ENCODE assay signal across 16 cellular contexts in genomic region chr15:72220678-72221077, GRCh38. TPM values are rescaled to one million over a fixed set of nuclear protein-coding genes. Genes with fewer than 3 reads are reported as not detected.
DNase-seq lines count a peak whose midpoint lies in the region; ATAC-seq and TF ChIP-seq lines count a peak whose summit lies in the region.
"Had no signal": no experiment of that assay in that cellular context is flagged by ENCODE, and none has a peak within 500 bp of the region (broad histone marks: within the 10 kb centered on the region; RNA-seq: fewer than 3 reads in every experiment).

No MANE protein-coding gene starts in this region.

- no peaks in the 10 kb centered on the region for H3K27me3 Mint-ChIP-seq in activated naive CD4-positive, alpha-beta T cell treated with anti-CD3 and anti-CD28 coated beads, Interleukin-2, amount 50 U/mL, for 24 hours
- no peaks in the 10 kb centered on the region for H3K27me3 Mint-ChIP-seq in endodermal cell (ENCODE audit: insufficient read depth)

- H3K9me3 ChIP-seq in PC-9 (ENCODE audit: insufficient read depth, low read depth) (no peaks in the 10 kb centered on the region), endodermal cell (ENCODE audit: control insufficient read depth, low read length) (no peaks in the 10 kb centered on the region), smooth muscle cell (replicated peaks; ENCODE audit: low read depth) (no peaks in the 10 kb centered on the region), mucosa of descending colon (no peaks in the 10 kb centered on the region)
- H3K9me3 ChIP-seq: spleen, upper lobe of right lung had no signal

- peaks cover 17% of the 10 kb centered on the region for H3K36me3 Mint-ChIP-seq in activated naive CD4-positive, alpha-beta T cell treated with anti-CD3 and anti-CD28 coated beads, Interleukin-2, amount 50 U/mL, for 24 hours
- peaks cover 85% of the 10 kb centered on the region for H3K36me3 Mint-ChIP-seq in endodermal cell (ENCODE audit: low read depth)

- H3K4me2 ChIP-seq in PC-9 (no peak overlapping the region), smooth muscle cell (peak overlapping the region; percentile 20)

- no peak for DNase-seq in activated naive CD4-positive, alpha-beta T cell (lab: John Stamatoyannopoulos, UW)
- DNase-seq in PC-9, result no peak
- DNase-seq in endodermal cell, result no peak
- no peak for DNase-seq in smooth muscle cell (lab: John Stamatoyannopoulos, UW; ENCODE audit: unreplicated experiment)
- no peak for DNase-seq in mucosa of descending colon
- DNase-seq: amniotic stem cell, dorsolateral prefrontal cortex, EL, foreskin keratinocyte, kidney glomerular epithelial cell, MM.1S, spleen, upper lobe of right lung had no signal

- H3K9ac ChIP-seq in endodermal cell (ENCODE audit: extremely low read depth, low read length, poor library complexity, severe bottlenecking) (peak overlapping the region; percentile 2), smooth muscle cell (ENCODE audit: low read depth) (no peak overlapping the region)

- H3K4me3 ChIP-seq in PC-9 (no peak overlapping the region), endodermal cell (ENCODE audit: low read length) (peak overlapping the region; percentile 60), smooth muscle cell (no peak overlapping the region), mucosa of descending colon (no peak overlapping the region)
- H3K4me3 ChIP-seq: spleen, upper lobe of right lung had no signal

- no peaks in the 10 kb centered on the region for H3K9me3 Mint-ChIP-seq in activated naive CD4-positive, alpha-beta T cell treated with anti-CD3 and anti-CD28 coated beads, Interleukin-2, amount 50 U/mL, for 24 hours
- no peaks in the 10 kb centered on the region for H3K9me3 Mint-ChIP-seq in endodermal cell

- 86% methylated on average over 1 of the region's 1 CpG; no CpG with 5 or more reads in 1 of the 2 experiments for WGBS in endodermal cell (ENCODE audit: insufficient coverage in 1 of 2, insufficient read length in 1 of 2), 2 experiments
- WGBS in smooth muscle cell (ENCODE audit: low lambda C conversion rate), result 60% methylated on average over 1 of the region's 1 CpG

- peak overlapping the region; percentile 15 for H3K4me3 Mint-ChIP-seq in activated naive CD4-positive, alpha-beta T cell treated with anti-CD3 and anti-CD28 coated beads, Interleukin-2, amount 50 U/mL, for 24 hours
- H3K4me3 Mint-ChIP-seq in endodermal cell, result peak overlapping the region; percentile 28

- no TSS peak for BruUV-seq in PC-9 (replicated peaks; lab: Mats Ljungman, UMichigan)

- ATAC-seq in HG02884 (IDR thresholded peaks at IDR 0.05; ENCODE audit: unreplicated experiment) (no peak), GM21381 (IDR thresholded peaks at IDR 0.05; ENCODE audit: unreplicated experiment) (no peak), mucosa of descending colon (no peak)
- ATAC-seq: foreskin keratinocyte, upper lobe of right lung had no signal

- H4K20me1 ChIP-seq in PC-9 (ENCODE audit: insufficient read depth) (peaks cover 96% of the 10 kb centered on the region), smooth muscle cell (ENCODE audit: low read depth) (peaks cover 99% of the 10 kb centered on the region)

- H3F3A ChIP-seq in PC-9 (ENCODE audit: insufficient read depth, low read depth), result peaks cover 96% of the 10 kb centered on the region
- H3F3A ChIP-seq in smooth muscle cell (ENCODE audit: low read depth), result peaks cover 25% of the 10 kb centered on the region

- intact Hi-C loops in PC-9 (cut with micrococcal nuclease; ENCODE audit: unreplicated experiment) (no loop called here), mucosa of descending colon (cut with DNase I, micrococcal nuclease) (no loop called here)

- H3K36me3 ChIP-seq in PC-9 (ENCODE audit: low read depth) (peaks cover 76% of the 10 kb centered on the region), endodermal cell (ENCODE audit: control insufficient read depth, insufficient read depth, low read length) (peaks cover 95% of the 10 kb centered on the region), smooth muscle cell (ENCODE audit: low read depth) (peaks cover 12% of the 10 kb centered on the region), mucosa of descending colon (ENCODE audit: low read depth) (peaks cover 7% of the 10 kb centered on the region)

- H3K27ac ChIP-seq in PC-9 (peak overlapping the region; percentile 37), endodermal cell (ENCODE audit: low read depth, low read length) (no peak overlapping the region), smooth muscle cell (ENCODE audit: low read depth) (peak overlapping the region; percentile 43)
- H3K27ac ChIP-seq: foreskin keratinocyte, upper lobe of right lung had no signal

- CTCF ChIA-PET in PC-9 (lab: Charles Lee), result no interaction called here

- POLR2A ChIA-PET in PC-9 (lab: Charles Lee; ENCODE audit: unreplicated experiment), result interaction anchor here (0.5 to 0.6 kb wide), 2 partner anchors 472 to 932 kb away, joined by 3 to 6 read pairs; no protein-coding TSS in a partner anchor

- H3K79me2 ChIP-seq in PC-9 (ENCODE audit: low read depth) (peaks cover 100% of the 10 kb centered on the region), smooth muscle cell (ENCODE audit: low read depth) (peaks cover 95% of the 10 kb centered on the region)

- H3K27ac Mint-ChIP-seq in activated naive CD4-positive, alpha-beta T cell treated with anti-CD3 and anti-CD28 coated beads, Interleukin-2, amount 50 U/mL, for 24 hours, result peak overlapping the region; percentile 32
- peak overlapping the region; percentile 77 for H3K27ac Mint-ChIP-seq in endodermal cell

- H3K9me2 ChIP-seq in PC-9 (ENCODE audit: insufficient read depth), result no peaks in the 10 kb centered on the region

- peaks cover 31% of the 10 kb centered on the region for H3K4me1 ChIP-seq in PC-9 (replicated peaks; ENCODE audit: insufficient read depth)
- H3K4me1 ChIP-seq in endodermal cell (ENCODE audit: control insufficient read depth, insufficient read depth, low read length), result peaks cover 22% of the 10 kb centered on the region
- peaks cover 27% of the 10 kb centered on the region for H3K4me1 ChIP-seq in smooth muscle cell (ENCODE audit: low read depth)
- no peaks in the 10 kb centered on the region for H3K4me1 ChIP-seq in mucosa of descending colon (ENCODE audit: low read depth)

- peaks cover 71% of the 10 kb centered on the region for H3K4me1 Mint-ChIP-seq in activated naive CD4-positive, alpha-beta T cell treated with anti-CD3 and anti-CD28 coated beads, Interleukin-2, amount 50 U/mL, for 24 hours
- peaks cover 52% of the 10 kb centered on the region for H3K4me1 Mint-ChIP-seq in endodermal cell

- TF ChIP-seq CTCF in PC-9 (conservative IDR thresholded peaks at IDR 0.05), result no peak
- no peak for TF ChIP-seq CTCF in endodermal cell (conservative IDR thresholded peaks at IDR 0.05)
- TF ChIP-seq CTCF in smooth muscle cell (IDR thresholded peaks at IDR 0.05; ENCODE audit: borderline replicate concordance, insufficient read depth, poor library complexity, severe bottlenecking), result no peak
- no peak for TF ChIP-seq CTCF in mucosa of descending colon (IDR thresholded peaks at IDR 0.05)

- H3K27me3 ChIP-seq in PC-9 (ENCODE audit: insufficient read depth, low read depth) (no peaks in the 10 kb centered on the region), endodermal cell (ENCODE audit: control insufficient read depth, insufficient read depth, low read length, poor library complexity, severe bottlenecking) (no peaks in the 10 kb centered on the region), smooth muscle cell (ENCODE audit: low read depth) (no peaks in the 10 kb centered on the region)
- H3K27me3 ChIP-seq: dorsolateral prefrontal cortex, foreskin keratinocyte, spleen, upper lobe of right lung had no signal

- H2AFZ ChIP-seq in PC-9, result no peak overlapping the region
- H2AFZ ChIP-seq in smooth muscle cell (ENCODE audit: low read depth), result no peak overlapping the region

RNA-seq across cellular contexts. Expression of gene PKM, which starts 10.3 kb away (rescaled TPM):
- total RNA-seq in PC-9 (2021) (1,294 and 1,809 TPM in 2 replicates), endodermal cell (1,000 to 10,000 TPM; 2,197 to 2,355 TPM), smooth muscle cell (1,078 and 1,125 TPM in 2 replicates), mucosa of descending colon (100 to 1,000 TPM; 328 to 450 (median 372) TPM)
- polyA plus RNA-seq in endodermal cell (2013, experiment 1 of 2), result 1,203 TPM
- polyA plus RNA-seq in endodermal cell (2013, experiment 2 of 2), result 1,289 TPM
- polyA plus RNA-seq in smooth muscle cell, result 1,598 and 1,642 TPM in 2 replicates

RNA-seq across cellular contexts. Expression of gene GRAMD2A, which starts 23.1 kb away (rescaled TPM):
- total RNA-seq in PC-9 (2021), result 48.5 and 60.2 TPM in 2 replicates
- total RNA-seq in endodermal cell, result 1 to 10 TPM; 2.0 TPM
- 1.0 TPM for polyA plus RNA-seq in endodermal cell (2013, experiment 1 of 2)
- polyA plus RNA-seq in endodermal cell (2013, experiment 2 of 2), result 0.54 TPM
- total RNA-seq in smooth muscle cell, result 2.1 and 2.9 TPM in 2 replicates
- 0.54 and 2.9 TPM in 2 replicates for polyA plus RNA-seq in smooth muscle cell
- total RNA-seq in mucosa of descending colon, result 1 to 10 TPM in 2 of 3 donors, under 1 TPM in 1; 0.98 to 8.0 (median 2.5) TPM

RNA-seq across cellular contexts. Expression of gene PARP6, which starts 51.7 kb away (rescaled TPM):
- total RNA-seq in PC-9 (2021) (51.3 and 65.9 TPM in 2 replicates), endodermal cell (10 to 100 TPM; 87.3 to 92.1 TPM), smooth muscle cell (24.6 and 29.2 TPM in 2 replicates), mucosa of descending colon (10 to 100 TPM; 32.9 to 89.3 (median 61.4) TPM)
- 74.3 TPM for polyA plus RNA-seq in endodermal cell (2013, experiment 1 of 2)
- 56.8 TPM for polyA plus RNA-seq in endodermal cell (2013, experiment 2 of 2)
- polyA plus RNA-seq in smooth muscle cell, result 40.3 and 59.2 TPM in 2 replicates
